ENCODE assay signal across 10 cellular contexts in genomic region chr9:121261107-121261460, GRCh38. TPM values are rescaled to one million over a fixed set of nuclear protein-coding genes. Genes with fewer than 3 reads are reported as not detected.
DNase-seq lines count a peak whose midpoint lies in the region; ATAC-seq and TF ChIP-seq lines count a peak whose summit lies in the region.
"Had no signal": no experiment of that assay in that cellular context is flagged by ENCODE, and none has a peak within 500 bp of the region (broad histone marks: within the 10 kb centered on the region; RNA-seq: fewer than 3 reads in every experiment).

No MANE protein-coding gene starts in this region.

- H3K27me3 ChIP-seq in hepatocyte (no peaks in the 10 kb centered on the region), stomach smooth muscle (ENCODE audit: control insufficient read depth in 1 of 2, insufficient read depth in 2 of 2, low read length in 2 of 2) (no peaks in the 10 kb centered on the region), uterus (no peaks in the 10 kb centered on the region)

- peak overlapping the region in 1 of 2 donors; percentile 67 for H3K9ac ChIP-seq in stomach smooth muscle (ENCODE audit: low read length in 2 of 2)

- H3K27ac ChIP-seq in hepatocyte (no peak overlapping the region), stomach smooth muscle (ENCODE audit: low read length) (peak overlapping the region; percentile 88), uterus (peak overlapping the region in 1 of 2 donors; percentile 4)

- ATAC-seq in GM18873 (IDR thresholded peaks at IDR 0.05; ENCODE audit: low FRiP score, unreplicated experiment) = no peak
- ATAC-seq in GM19035 (IDR thresholded peaks at IDR 0.05; ENCODE audit: unreplicated experiment) = no peak

- no peak overlapping the region for H2AFZ ChIP-seq in hepatocyte

- in situ Hi-C loops in KBM-7 (cut with MboI; ENCODE audit: low pct_unique_long_range_greater_than_20kb, low sequenced_read_pairs) = loop anchor here (10.0 kb wide), 1 partner anchor 46 kb away; no protein-coding TSS in a partner anchor

- DNase-seq in KBM-7 (peak; percentile 46), UCSD-AML1 (lab: John Stamatoyannopoulos, UW; ENCODE audit: unreplicated experiment) (peak; percentile 61), hepatocyte (ENCODE audit: low spot score) (peak; percentile 34), uterus (no peak), amniotic stem cell (lab: John Stamatoyannopoulos, UW) (no peak)
- DNase-seq: activated naive CD4-positive, alpha-beta T cell treated with Interleukin-2 at 50 U/mL for 16 hours; stimulated activated CD4-positive, alpha-beta T cell treated with anti-CD3 and anti-CD28 coated beads, Interleukin-4, amount 100 ng/mL, for 1 hour had no signal

- H3K4me3 ChIP-seq in hepatocyte (no peak overlapping the region), stomach smooth muscle (ENCODE audit: low read length in 2 of 2) (peak overlapping the region in 1 of 2 donors; percentile 8), uterus (no peak overlapping the region)

- H3K9me3 ChIP-seq in hepatocyte (ENCODE audit: low read depth) (no peaks in the 10 kb centered on the region), stomach smooth muscle (ENCODE audit: control insufficient read depth in 2 of 2, low read length in 2 of 2) (no peaks in the 10 kb centered on the region), uterus (no peaks in the 10 kb centered on the region)

- 32% methylated on average over 4 of the region's 4 CpGs for WGBS in hepatocyte (ENCODE audit: low lambda C conversion rate, missing lambda C conversion rate)

- H3K79me2 ChIP-seq in hepatocyte = no peaks in the 10 kb centered on the region

- H3K4me2 ChIP-seq in hepatocyte = peak overlapping the region; percentile 28

- no peaks in the 10 kb centered on the region for H3K36me3 ChIP-seq in hepatocyte (replicated peaks; ENCODE audit: insufficient read depth, low read depth)
- no peaks in the 10 kb centered on the region for H3K36me3 ChIP-seq in stomach smooth muscle (ENCODE audit: control insufficient read depth in 2 of 2, insufficient read depth in 2 of 2, low read length in 2 of 2)
- no peaks in the 10 kb centered on the region for H3K36me3 ChIP-seq in uterus

- no peak for TF ChIP-seq POLR2A in uterus (IDR thresholded peaks at IDR 0.05)

- intact Hi-C loops in uterus (cut with DNase I; ENCODE audit: low total_unique reads) = no loop called here

- H3K4me1 ChIP-seq in hepatocyte (ENCODE audit: insufficient read depth) (peaks cover 13% of the 10 kb centered on the region), stomach smooth muscle (ENCODE audit: control insufficient read depth, insufficient read depth, low read length) (peaks cover 26% of the 10 kb centered on the region), uterus (no peaks in the 10 kb centered on the region)

- TF ChIP-seq CTCF in hepatocyte (IDR thresholded peaks at IDR 0.05; ENCODE audit: poor library complexity) (no peak), uterus (IDR thresholded peaks at IDR 0.05) (no peak)

- no peaks in the 10 kb centered on the region for H3K9me2 ChIP-seq in hepatocyte (replicated peaks; ENCODE audit: insufficient read depth)

- H4K20me1 ChIP-seq in hepatocyte (ENCODE audit: insufficient read depth, poor library complexity, severe bottlenecking) = no peaks in the 10 kb centered on the region

RNA-seq across cellular contexts. Expression of gene GSN, which starts 6.9 kb away (rescaled TPM):
- total RNA-seq in hepatocyte (369 and 396 TPM in 2 replicates), uterus (1,000 to 10,000 TPM in 2 of 4 donors, 100 to 1,000 TPM in 2; 567 to 1,619 (median 884) TPM)
- 321 and 404 TPM in 2 replicates for polyA plus RNA-seq in hepatocyte

RNA-seq across cellular contexts. Expression of gene RAB14, which starts 59.4 kb away (rescaled TPM):
- total RNA-seq in hepatocyte (58.7 and 59.0 TPM in 2 replicates), uterus (10 to 100 TPM; 13.6 to 69.0 (median 52.9) TPM)
- polyA plus RNA-seq in hepatocyte = 54.8 and 61.9 TPM in 2 replicates

Comparison
In these comparisons a context has a peak if more than half of its experiments do, and no peak if none do; other contexts are left out.
1. DNase-seq: peak in KBM-7 (single experiment), UCSD-AML1 (single experiment) and hepatocyte (single experiment); none in uterus (0 of 2) and amniotic stem cell (single experiment).